In genomic region chr11:130002846-130003716, GRCh38 we compare ENCODE assay signal across 8 cellular contexts. TPM values are rescaled to one million over a fixed set of nuclear protein-coding genes. Genes with fewer than 3 reads are reported as not detected.
DNase-seq lines count a peak whose midpoint lies in the region; ATAC-seq and TF ChIP-seq lines count a peak whose summit lies in the region.

No MANE protein-coding gene starts in this region.

- H3K4ac ChIP-seq in mesendoderm (ENCODE audit: low read depth, low read length), result peak overlapping the region; percentile 93

- H3K4me1 Mint-ChIP-seq in Calu3 (ENCODE audit: low read depth, unreplicated experiment) (peaks cover 5% of the 10 kb centered on the region), endodermal cell (peaks cover 10% of the 10 kb centered on the region)

- H3K36me3 Mint-ChIP-seq in Calu3 (ENCODE audit: insufficient read depth, unreplicated experiment) (peaks cover 28% of the 10 kb centered on the region), endodermal cell (ENCODE audit: low read depth) (peaks cover 6% of the 10 kb centered on the region)

- H3K9ac ChIP-seq in HUES48 (ENCODE audit: low read depth, low read length) (peak overlapping the region; percentile 98), NT2/D1 (ENCODE audit: insufficient read length, low read depth) (peak overlapping the region; percentile 79), endodermal cell (ENCODE audit: extremely low read depth, low read length, poor library complexity, severe bottlenecking) (peak overlapping the region; percentile 96), mesendoderm (ENCODE audit: low read length) (peak overlapping the region; percentile 93)

- no peaks in the 10 kb centered on the region for H3K9me3 Mint-ChIP-seq in Calu3 (ENCODE audit: low read depth, unreplicated experiment)
- H3K9me3 Mint-ChIP-seq in endodermal cell, result peaks cover 7% of the 10 kb centered on the region

- H3K56ac ChIP-seq in mesendoderm (ENCODE audit: low read length), result peak overlapping the region; percentile 96

- H2AK5ac ChIP-seq in mesendoderm (ENCODE audit: low read length), result no peak overlapping the region

- DNase-seq in Calu3, result peak; percentile 86
- DNase-seq in NT2/D1 (ENCODE audit: low read depth, low spot score), result peak; percentile 87
- DNase-seq in activated CD8-positive, alpha-beta memory T cell treated with anti-CD3 and anti-CD28 coated beads, Interleukin-2, amount 50 U/mL, for 24 hours (ENCODE audit: extremely low read depth), result peak; percentile 75
- peak; percentile 96 for DNase-seq in endodermal cell
- DNase-seq in mesendoderm, result peak; percentile 99
- peak; percentile 82 for DNase-seq in stimulated activated CD8-positive, alpha-beta memory T cell treated with anti-CD3 and anti-CD28 coated beads, Interleukin-12 subunit alpha, Interleukin-12 subunit beta, amount 100 ng/mL, for 4 hours (ENCODE audit: low read depth)

- H3K4me1 ChIP-seq in HUES48 (ENCODE audit: control insufficient read depth, insufficient read depth, low read length) (peaks cover 7% of the 10 kb centered on the region), NT2/D1 (ENCODE audit: insufficient read depth, insufficient read length) (no peaks in the 10 kb centered on the region), endodermal cell (ENCODE audit: control insufficient read depth, insufficient read depth, low read length) (peaks cover 3% of the 10 kb centered on the region), mesendoderm (ENCODE audit: control insufficient read depth, low read depth, low read length) (no peaks in the 10 kb centered on the region)

- H3K4me2 ChIP-seq in mesendoderm (ENCODE audit: low read length), result peak overlapping the region; percentile 64

- no peak overlapping the region for H4K5ac ChIP-seq in mesendoderm (ENCODE audit: low read length)

- H3K27ac ChIP-seq in HUES48 (ENCODE audit: low read depth, low read length) (peak overlapping the region; percentile 98), endodermal cell (ENCODE audit: low read depth, low read length) (peak overlapping the region; percentile 100), mesendoderm (ENCODE audit: low read depth, low read length) (peak overlapping the region; percentile 98)

- H3K18ac ChIP-seq in mesendoderm (ENCODE audit: low read length), result peak overlapping the region; percentile 98

- peak overlapping the region; percentile 79 for H3K4me3 ChIP-seq in HUES48 (ENCODE audit: low read depth, low read length)
- peak overlapping the region; percentile 78 for H3K4me3 ChIP-seq in NT2/D1 (ENCODE audit: insufficient read length, low read depth)
- H3K4me3 ChIP-seq in endodermal cell (ENCODE audit: low read length), result peak overlapping the region; percentile 81
- peak overlapping the region; percentile 39 for H3K4me3 ChIP-seq in mesendoderm (ENCODE audit: low read length)

- H3K36me3 ChIP-seq in HUES48 (ENCODE audit: control insufficient read depth, insufficient read depth, low read length), result no peaks in the 10 kb centered on the region
- no peaks in the 10 kb centered on the region for H3K36me3 ChIP-seq in NT2/D1 (ENCODE audit: insufficient read depth, insufficient read length, low read length)
- no peaks in the 10 kb centered on the region for H3K36me3 ChIP-seq in endodermal cell (ENCODE audit: control insufficient read depth, insufficient read depth, low read length)
- H3K36me3 ChIP-seq in mesendoderm (ENCODE audit: control insufficient read depth, insufficient read depth, low read length), result no peaks in the 10 kb centered on the region

- 0% methylated on average over 25 to 65 of the region's 65 CpGs for WGBS in endodermal cell (ENCODE audit: insufficient coverage in 1 of 2, insufficient read length in 1 of 2), 2 experiments
- no CpG with 5 or more reads among the region's 65 CpGs for WGBS in mesendoderm (ENCODE audit: extremely low coverage, insufficient coverage, low lambda C conversion rate)

- peaks cover 7% of the 10 kb centered on the region for H3K79me1 ChIP-seq in mesendoderm (ENCODE audit: low read length)

- H3K27me3 Mint-ChIP-seq in Calu3 (ENCODE audit: unreplicated experiment), result no peaks in the 10 kb centered on the region
- peaks cover 2% of the 10 kb centered on the region for H3K27me3 Mint-ChIP-seq in endodermal cell (ENCODE audit: insufficient read depth)

- H2BK15ac ChIP-seq in mesendoderm (replicated peaks; ENCODE audit: low read depth), result no peak overlapping the region

- peak overlapping the region; percentile 70 for H4K8ac ChIP-seq in mesendoderm (ENCODE audit: low read depth, low read length)

- peak overlapping the region; percentile 64 for H2BK120ac ChIP-seq in mesendoderm (ENCODE audit: low read depth, low read length)

- H3K4me3 Mint-ChIP-seq in Calu3 (ENCODE audit: low read depth, unreplicated experiment), result peak overlapping the region; percentile 86
- peak overlapping the region; percentile 76 for H3K4me3 Mint-ChIP-seq in endodermal cell

- ATAC-seq in GM21423 (IDR thresholded peaks at IDR 0.05; ENCODE audit: unreplicated experiment), result peak; percentile 72

- H3K27me3 ChIP-seq in HUES48 (ENCODE audit: control insufficient read depth, insufficient read depth, low read length) (no peaks in the 10 kb centered on the region), NT2/D1 (ENCODE audit: insufficient read depth, insufficient read length) (no peaks in the 10 kb centered on the region), endodermal cell (ENCODE audit: control insufficient read depth, insufficient read depth, low read length, poor library complexity, severe bottlenecking) (no peaks in the 10 kb centered on the region), mesendoderm (ENCODE audit: insufficient read depth, low read length, poor library complexity) (no peaks in the 10 kb centered on the region)

- H3K79me2 ChIP-seq in mesendoderm (ENCODE audit: control insufficient read depth, insufficient read depth, low read length), result peaks cover 25% of the 10 kb centered on the region

- peak overlapping the region; percentile 9 for H2BK5ac ChIP-seq in mesendoderm (ENCODE audit: low read length)

- CTCF ChIA-PET in Calu3 (lab: Charles Lee), result interaction anchor here (0.6 to 1.5 kb wide), 9 partner anchors 14 to 1867 kb away, joined by 3 to 11 read pairs (median 6); no protein-coding TSS in a partner anchor

- intact Hi-C loops in Calu3 (cut with micrococcal nuclease; ENCODE audit: unreplicated experiment), result loop anchor here (1.0 to 5.0 kb wide), 3 partner anchors 34 to 119 kb away; partner anchors contain the start of gene APLP2

- H3K9me3 ChIP-seq in HUES48 (ENCODE audit: control insufficient read depth, insufficient read depth, low read length) (no peaks in the 10 kb centered on the region), NT2/D1 (ENCODE audit: insufficient read depth, low read length) (no peaks in the 10 kb centered on the region), endodermal cell (ENCODE audit: control insufficient read depth, low read length) (peaks cover 9% of the 10 kb centered on the region)

- BruUV-seq in Calu3 (replicated peaks; lab: Mats Ljungman, UMichigan), result no TSS peak

- H3K27ac Mint-ChIP-seq in Calu3 (ENCODE audit: unreplicated experiment) (peak overlapping the region; percentile 100), endodermal cell (peak overlapping the region; percentile 100)

- TF ChIP-seq CTCF in Calu3 (IDR thresholded peaks at IDR 0.05; ENCODE audit: unreplicated experiment) (no peak), endodermal cell (conservative IDR thresholded peaks at IDR 0.05) (no peak)

- H3K23ac ChIP-seq in mesendoderm (ENCODE audit: low read length), result no peak overlapping the region

RNA-seq across cellular contexts. Expression of gene PRDM10, which starts 0.4 kb away (rescaled TPM):
- total RNA-seq in Calu3 (2022), result 5.0 and 8.1 TPM in 2 replicates
- total RNA-seq in endodermal cell, result 10 to 100 TPM; 15.9 to 16.4 TPM
- 9.9 TPM for polyA plus RNA-seq in endodermal cell (2013, experiment 1 of 2)
- polyA plus RNA-seq in endodermal cell (2013, experiment 2 of 2), result 9.7 TPM
- 7.0 TPM for polyA plus RNA-seq in mesendoderm (2013, experiment 1 of 2)
- 6.5 TPM for polyA plus RNA-seq in mesendoderm (2013, experiment 2 of 2)

Comparison
In these comparisons a context has a peak if more than half of its experiments do, and no peak if none do; other contexts are left out.
1. Peak in every context shown above with its lines: DNase-seq, ATAC-seq, H3K4me3 ChIP-seq and H3K27ac ChIP-seq.